Comparison of ENCODE assay signal across 11 cellular contexts in genomic region chr4:52863324-52863723, GRCh38. TPM values are rescaled to one million over a fixed set of nuclear protein-coding genes. Genes with fewer than 3 reads are reported as not detected.
DNase-seq lines count a peak whose midpoint lies in the region; ATAC-seq and TF ChIP-seq lines count a peak whose summit lies in the region.
"Had no signal": no experiment of that assay in that cellular context is flagged by ENCODE, and none has a peak within 500 bp of the region (broad histone marks: within the 10 kb centered on the region; RNA-seq: fewer than 3 reads in every experiment).

No MANE protein-coding gene starts in this region.

- DNase-seq in CD14-positive monocyte (ENCODE audit: low spot score): no peak
- DNase-seq in H9: no peak
- no peak for DNase-seq in coronary artery (ENCODE audit: low spot score)
- DNase-seq in natural killer cell treated with Interleukin-12 subunit alpha and Interleukin-12 subunit beta and Interleukin-15 and Interleukin-18, amount 100 ng/mL, for 72 hours (ENCODE audit: low spot score): no peak
- no peak for DNase-seq in ecto neural progenitor cell (ENCODE audit: low spot score)
- no peak for DNase-seq in stimulated activated naive CD4-positive, alpha-beta T cell treated with Interleukin-2 at 50 U/mL for 16 hours (lab: John Stamatoyannopoulos, UW)
- no peak for DNase-seq in NCI-H2196 (lab: John Stamatoyannopoulos, UW; ENCODE audit: unreplicated experiment)
- no peak for DNase-seq in GF-D8 (lab: John Stamatoyannopoulos, UW)
- DNase-seq: gastrocnemius medialis, NCI-H1092 treated with DMSO at 0.1 percent for 48 hours, T-helper 1 cell had no signal

- H3K79me1 ChIP-seq in H9 (ENCODE audit: insufficient read depth, low read depth, low read length, poor library complexity, severe bottlenecking): no peaks in the 10 kb centered on the region

- no peak overlapping the region for H3K18ac ChIP-seq in H9 (ENCODE audit: insufficient read length, low read depth, low read length)

- no peak overlapping the region for H2BK5ac ChIP-seq in H9 (ENCODE audit: insufficient read length, low read length)

- no peak overlapping the region for H2AFZ ChIP-seq in H9 (ENCODE audit: low read length)

- no peaks in the 10 kb centered on the region for H4K20me1 ChIP-seq in H9 (ENCODE audit: control insufficient read depth, insufficient read depth, insufficient read length)

- intact Hi-C loops in CD14-positive monocyte (cut with micrococcal nuclease): loop anchor here in 1 of 2 donors (5.0 kb wide), 1 partner anchor 151 kb away; no protein-coding TSS in a partner anchor

- TF ChIP-seq CTCF in CD14-positive monocyte (IDR thresholded peaks at IDR 0.05) (no peak), H9 (conservative IDR thresholded peaks at IDR 0.05) (no peak), coronary artery (IDR thresholded peaks at IDR 0.05) (no peak)

- H3K4me1 Mint-ChIP-seq in CD14-positive monocyte: peaks cover 6% of the 10 kb centered on the region
- peaks cover 63 to 72% of the 10 kb centered on the region in 2 experiments for H3K4me1 Mint-ChIP-seq in H9
- H3K4me1 Mint-ChIP-seq in natural killer cell treated with Interleukin-12 subunit alpha and Interleukin-12 subunit beta and Interleukin-15 and Interleukin-18, amount 100 ng/mL, for 72 hours (ENCODE audit: low read depth in 2 of 2): peaks cover 9 to 11% of the 10 kb centered on the region in 2 donors

- no peak overlapping the region for H4K5ac ChIP-seq in H9 (ENCODE audit: insufficient read length, low read depth, low read length)

- no CpG with 5 or more reads among the region's 6 CpGs for WGBS in H9 (ENCODE audit: extremely low coverage, insufficient read length, low lambda C conversion rate)

- H3K4ac ChIP-seq in H9 (ENCODE audit: low read depth, low read length): no peak overlapping the region

- peak overlapping the region; percentile 94 for H3K4me2 ChIP-seq in H9 (ENCODE audit: insufficient read depth, insufficient read length, low read length)

- H3K4me3 ChIP-seq in coronary artery: peak overlapping the region; percentile 90

- no peak overlapping the region for H2BK15ac ChIP-seq in H9 (ENCODE audit: low read depth, low read length)

- no peak overlapping the region for H3K23ac ChIP-seq in H9 (ENCODE audit: insufficient read length, low read depth, low read length)

- H3K4me1 ChIP-seq in H9 (ENCODE audit: insufficient read depth, low read length): peaks cover 7% of the 10 kb centered on the region

- H3K27ac ChIP-seq in H9 (ENCODE audit: insufficient read length, low read depth, low read length) (no peak overlapping the region), coronary artery (peak overlapping the region; percentile 79 to 94)
- H3K27ac ChIP-seq: gastrocnemius medialis had no signal

- peaks cover 13% of the 10 kb centered on the region for H3K23me2 ChIP-seq in H9 (ENCODE audit: insufficient read length, low read depth, low read length, poor library complexity, severe bottlenecking)

- H2BK20ac ChIP-seq in H9 (ENCODE audit: low read depth, low read length, poor library complexity, severe bottlenecking): no peak overlapping the region

- H3K79me2 ChIP-seq in H9 (ENCODE audit: insufficient read depth, low read length): peaks cover 8% of the 10 kb centered on the region; the same call in 1 of the 2 replicates

- H2AK5ac ChIP-seq in H9 (ENCODE audit: insufficient read length, low read length): no peak overlapping the region

- H3K56ac ChIP-seq in H9 (ENCODE audit: insufficient read length, low read depth, low read length): no peak overlapping the region

- peak overlapping the region; percentile 93 for H3K9ac ChIP-seq in H9 (ENCODE audit: extremely low read depth, insufficient read length, low read length)

- H3K14ac ChIP-seq in H9 (ENCODE audit: insufficient read depth, low read length): no peak overlapping the region

- H3K27me3 ChIP-seq in H9 (ENCODE audit: insufficient read depth, low read length): no peaks in the 10 kb centered on the region
- H3K27me3 ChIP-seq: gastrocnemius medialis had no signal

- H3T11ph ChIP-seq in H9 (ENCODE audit: low read length): no peak overlapping the region

- H3K4me3 Mint-ChIP-seq in CD14-positive monocyte: peak overlapping the region; percentile 12 to 90
- H3K4me3 Mint-ChIP-seq in H9: peak overlapping the region; percentile 84 to 93
- peak overlapping the region; percentile 77 for H3K4me3 Mint-ChIP-seq in natural killer cell treated with Interleukin-12 subunit alpha and Interleukin-12 subunit beta and Interleukin-15 and Interleukin-18, amount 100 ng/mL, for 72 hours

- no peak overlapping the region for H4K8ac ChIP-seq in H9 (replicated peaks; ENCODE audit: insufficient read length, low read depth, low read length)

- H3K9me3 ChIP-seq in H9 (ENCODE audit: control insufficient read depth, low read depth, low read length): peaks cover 2% of the 10 kb centered on the region
- H3K9me3 ChIP-seq: gastrocnemius medialis had no signal

- no peak for ATAC-seq in natural killer cell treated with Interleukin-12 subunit alpha and Interleukin-12 subunit beta and Interleukin-15 and Interleukin-18, amount 100 ng/mL, for 72 hours
- ATAC-seq: gastrocnemius medialis had no signal

- H3K9me3 Mint-ChIP-seq in CD14-positive monocyte (peaks cover 0 to 13% (median 9%) of the 10 kb centered on the region in 7 donors), H9 (peaks cover 4 to 10% of the 10 kb centered on the region in 2 experiments)
- no peaks in the 10 kb centered on the region for H3K9me3 Mint-ChIP-seq in natural killer cell treated with Interleukin-12 subunit alpha and Interleukin-12 subunit beta and Interleukin-15 and Interleukin-18, amount 100 ng/mL, for 72 hours

- H3K27ac Mint-ChIP-seq in CD14-positive monocyte (no peak overlapping the region), H9 (peak overlapping the region; percentile 22 to 79 (median 74); a peak in 4 of 7 replicates)
- no peak overlapping the region for H3K27ac Mint-ChIP-seq in natural killer cell treated with Interleukin-12 subunit alpha and Interleukin-12 subunit beta and Interleukin-15 and Interleukin-18, amount 100 ng/mL, for 72 hours

- no peak overlapping the region for H2BK12ac ChIP-seq in H9 (ENCODE audit: insufficient read length, low read depth, low read length)

- H3K36me3 Mint-ChIP-seq in CD14-positive monocyte: peaks cover 0 to 6% of the 10 kb centered on the region in 2 donors
- H3K36me3 Mint-ChIP-seq in H9 (ENCODE audit: insufficient read depth in 1 of 3, low read depth in 3 of 3): peaks cover 46 to 50% (median 48%) of the 10 kb centered on the region in 3 experiments
- H3K36me3 Mint-ChIP-seq in natural killer cell treated with Interleukin-12 subunit alpha and Interleukin-12 subunit beta and Interleukin-15 and Interleukin-18, amount 100 ng/mL, for 72 hours: no peaks in the 10 kb centered on the region

- peaks cover 32 to 37% (median 35%) of the 10 kb centered on the region in 3 donors for H3K27me3 Mint-ChIP-seq in CD14-positive monocyte (ENCODE audit: low read depth in 3 of 3)
- H3K27me3 Mint-ChIP-seq in H9 (ENCODE audit: low read depth): no peaks in the 10 kb centered on the region
- H3K27me3 Mint-ChIP-seq in natural killer cell treated with Interleukin-12 subunit alpha and Interleukin-12 subunit beta and Interleukin-15 and Interleukin-18, amount 100 ng/mL, for 72 hours: peaks cover 26 to 44% of the 10 kb centered on the region in 2 donors

- no peak overlapping the region for H4K91ac ChIP-seq in H9 (ENCODE audit: insufficient read length, low read depth, low read length)

- no peak overlapping the region for H2BK120ac ChIP-seq in H9 (ENCODE audit: low read depth, low read length, poor library complexity, severe bottlenecking)

RNA-seq across cellular contexts. Expression of gene RASL11B, which starts 1.2 kb away (rescaled TPM):
- polyA plus RNA-seq in CD14-positive monocyte: not detected
- 28.3 and 30.0 TPM in 2 replicates for total RNA-seq in H9 (2021)
- total RNA-seq in natural killer cell treated with Interleukin-12 subunit alpha and Interleukin-12 subunit beta and Interleukin-15 and Interleukin-18, amount 100 ng/mL, for 72 hours: not detected

Comparison
In these comparisons a context has a peak if more than half of its experiments do, and no peak if none do; other contexts are left out.
1. H3K27ac Mint-ChIP-seq: peak in H9 (3 of 3); none in CD14-positive monocyte (0 of 7) and natural killer cell treated with Interleukin-12 subunit alpha and Interleukin-12 subunit beta and Interleukin-15 and Interleukin-18, amount 100 ng/mL, for 72 hours (0 of 2).
2. RNA of gene RASL11B, which starts 1.2 kb away (total RNA-seq): 28.3 to 30.0 TPM in H9; not detected in natural killer cell treated with Interleukin-12 subunit alpha and Interleukin-12 subunit beta and Interleukin-15 and Interleukin-18, amount 100 ng/mL, for 72 hours; every median in the first group is over 10 times any median in the second.
3. Peak in every context shown above with its lines, with median percentiles within 50 percentile points of each other: H3K4me3 Mint-ChIP-seq.